ENCODE assay signal across 13 cellular contexts in the genomic region with DNA sequence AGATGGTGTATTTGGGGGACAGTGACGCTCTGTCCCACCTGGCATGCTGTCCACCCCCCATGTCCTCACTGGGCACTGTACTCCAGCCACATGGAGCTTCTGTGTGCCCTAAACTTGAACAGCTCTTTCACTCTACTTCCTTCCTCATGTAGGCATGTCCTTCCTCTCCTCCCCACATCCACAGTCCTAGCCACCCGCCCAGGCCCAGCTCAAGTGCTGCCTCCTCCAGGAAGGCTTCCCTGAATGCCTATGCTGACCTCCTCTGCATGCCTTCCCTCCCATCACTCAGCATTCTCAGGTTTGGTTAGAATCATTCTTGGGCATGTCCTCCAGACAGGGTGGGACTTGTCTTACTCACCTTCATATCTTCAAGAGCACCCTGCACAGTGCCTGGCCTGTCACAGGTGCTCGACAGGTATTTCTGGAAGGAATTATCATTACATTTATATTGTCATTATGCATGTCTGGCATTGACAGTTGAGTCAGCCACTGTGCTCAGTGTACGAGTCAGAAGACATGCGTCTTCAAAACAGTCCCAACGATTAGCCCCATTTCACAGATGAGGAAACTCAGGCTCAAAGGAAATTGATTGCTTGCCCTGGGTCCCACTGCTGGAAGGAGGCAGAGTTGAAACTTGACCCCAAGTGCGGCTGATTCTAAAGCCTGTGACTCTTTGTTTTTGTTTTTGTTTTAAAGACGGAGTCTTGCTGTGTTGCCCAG. TPM values are rescaled to one million over a fixed set of nuclear protein-coding genes. Genes with fewer than 3 reads are reported as not detected.
A peak's percentile ranks its signal among the peaks of the same experiment; 100 is the strongest.
DNase-seq lines count a peak whose midpoint lies in the region; ATAC-seq, FAIRE-seq and TF ChIP-seq lines count a peak whose summit lies in the region.
"Had no signal": no experiment of that assay in that cellular context is flagged by ENCODE, and none has a peak within 500 bp of the region (broad histone marks: within the 10 kb centered on the region; RNA-seq: fewer than 3 reads in every experiment).

No MANE protein-coding gene starts in this region.

- DNase-seq in cardiac muscle cell (ENCODE audit: low read depth in 1 of 2, low spot score in 1 of 2) (no peak), left cardiac atrium (no peak), K562 (ENCODE audit: extremely low read depth in 1 of 4, low spot score in 3 of 4) (no peak), kidney tubule cell (ENCODE audit: low spot score) (peak; percentile 70), type B pancreatic cell (ENCODE audit: extremely low spot score, unreplicated experiment) (no peak), inferior parietal cortex (ENCODE audit: extremely low spot score) (no peak), NCI-H2171 (lab: John Stamatoyannopoulos, UW) (no peak)
- DNase-seq: BE2C; NCI-H1105 treated with DMSO at 0.1 percent for 48 hours; stimulated activated CD4-positive, alpha-beta T cell treated with anti-CD3 and anti-CD28 coated beads, Interleukin-2, amount 100 ng/mL, for 24 hours had no signal

- 52% methylated on average over 8 of the region's 8 CpGs for WGBS in K562 (ENCODE audit: insufficient coverage, low coverage, missing lambda C conversion rate)

- intact Hi-C loops in left cardiac atrium (cut with DNase I) (no loop called here), K562 (cut with micrococcal nuclease) (no loop called here)

- H3K4me3 Mint-ChIP-seq in type B pancreatic cell: peak overlapping the region; percentile 73

- H3K9ac ChIP-seq in K562 (ENCODE audit: insufficient read depth in 1 of 2, low read depth in 2 of 2, low read length in 2 of 2): no peak overlapping the region

- no TSS peak for BruUV-seq in K562 (replicated peaks; lab: Mats Ljungman, UMichigan)

- CTCF ChIA-PET in K562 (lab: Yijun Ruan, JAX; ENCODE audit: low intra/inter-chr PET ratio): no interaction called here

- H3K27me3 Mint-ChIP-seq in type B pancreatic cell: no peaks in the 10 kb centered on the region

- peaks cover 36% of the 10 kb centered on the region for H3K4me1 Mint-ChIP-seq in type B pancreatic cell (ENCODE audit: unreplicated experiment)

- peaks cover 3% of the 10 kb centered on the region for H3K36me3 Mint-ChIP-seq in type B pancreatic cell

- ATAC-seq in left cardiac atrium (no peak), K562 (no peak), HG02571 (IDR thresholded peaks at IDR 0.05; ENCODE audit: unreplicated experiment) (no peak)

- no peak overlapping the region for H3K4me3 ChIP-seq in cardiac muscle cell
- no peak overlapping the region for H3K4me3 ChIP-seq in K562
- H3K4me3 ChIP-seq: ascending aorta, lung had no signal

- H3K9me1 ChIP-seq in K562 (ENCODE audit: control insufficient read depth, insufficient read depth, low read length): no peaks in the 10 kb centered on the region

- no peaks in the 10 kb centered on the region for H3K27me3 ChIP-seq in cardiac muscle cell
- H3K27me3 ChIP-seq in K562 (ENCODE audit: control insufficient read depth in 2 of 2, insufficient read depth in 2 of 2, low read length in 2 of 2): no peaks in the 10 kb centered on the region
- H3K27me3 ChIP-seq: ascending aorta, BE2C had no signal

- TF ChIP-seq RAD21 in K562 (CRISPR knock-in tag; conservative IDR thresholded peaks at IDR 0.05 in 1 of 2, IDR thresholded peaks at IDR 0.05 in 1 of 2): no peak

- H3K4me1 ChIP-seq in cardiac muscle cell (ENCODE audit: low read depth) (peaks cover 36% of the 10 kb centered on the region), K562 (replicated peaks in 1 of 2; ENCODE audit: control insufficient read depth in 2 of 2, insufficient read depth in 2 of 2, low read length in 2 of 2) (peaks cover 9 to 23% of the 10 kb centered on the region in 2 experiments; a peak in 4 of 5 replicates)

- no peak for FAIRE-seq in K562 (lab: Jason Lieb, UNC)

- H3K27ac ChIP-seq in cardiac muscle cell (peak overlapping the region; percentile 69), K562 (ENCODE audit: extremely low read depth, low read depth, low read length) (no peak overlapping the region)
- H3K27ac ChIP-seq: ascending aorta had no signal

- TF ChIP-seq POLR2A in K562 (conservative IDR thresholded peaks at IDR 0.05): no peak

- POLR2A ChIA-PET in K562 (lab: Yijun Ruan, JAX): interaction anchor here (0.5 to 1.6 kb wide), 4 partner anchors 8 to 287 kb away, joined by 3 to 6 read pairs (median 3); no protein-coding TSS in a partner anchor

- H3K9me3 Mint-ChIP-seq in type B pancreatic cell: peaks cover 4% of the 10 kb centered on the region

- H3K36me3 ChIP-seq in cardiac muscle cell (no peaks in the 10 kb centered on the region), K562 (ENCODE audit: control insufficient read depth, insufficient read depth, low read length) (no peaks in the 10 kb centered on the region)
- H3K36me3 ChIP-seq: ascending aorta, BE2C had no signal

- no peak overlapping the region for H3K4me2 ChIP-seq in K562 (ENCODE audit: insufficient read depth, low read length)

- H4K20me1 ChIP-seq in K562 (replicated peaks; ENCODE audit: control insufficient read depth, insufficient read depth, low read length): no peaks in the 10 kb centered on the region

- no peak for TF ChIP-seq CTCF in cardiac muscle cell (IDR thresholded peaks at IDR 0.05; ENCODE audit: low read depth, low read length)
- TF ChIP-seq CTCF in K562 (IDR thresholded peaks at IDR 0.05 in 2 of 3, conservative IDR thresholded peaks at IDR 0.05 in 1 of 3; ENCODE audit: insufficient read depth in 2 of 3, low read depth in 1 of 3, low read length in 3 of 3): no peak
- TF ChIP-seq CTCF in type B pancreatic cell (conservative IDR thresholded peaks at IDR 0.05): no peak

- in situ Hi-C loops in K562 (cut with MboI): no loop called here

- H3K9me3 ChIP-seq in cardiac muscle cell (ENCODE audit: low read depth) (no peaks in the 10 kb centered on the region), K562 (replicated peaks; ENCODE audit: control insufficient read depth, insufficient read depth, low read depth, low read length) (no peaks in the 10 kb centered on the region)
- H3K9me3 ChIP-seq: ascending aorta, BE2C had no signal

- peak overlapping the region; percentile 98 for H3K27ac Mint-ChIP-seq in type B pancreatic cell

- TF ChIP-seq EP300 in K562 (IDR thresholded peaks at IDR 0.05; ENCODE audit: low read length): no peak

- no peak overlapping the region for H2AFZ ChIP-seq in K562 (ENCODE audit: low read depth, low read length)

- no peaks in the 10 kb centered on the region for H3K79me2 ChIP-seq in K562 (ENCODE audit: control insufficient read depth, insufficient read depth, low read length)

TF ChIP-seq in K562, 482 proteins besides CTCF, POLR2A, EP300 and RAD21 (continues in another document):
- TF ChIP-seq CBX1 (IDR thresholded peaks at IDR 0.05; ENCODE audit: low read depth) (0 out of 2 replicates have a peak, but pooled peaks have one; percentile 9), SMARCA5 (IDR thresholded peaks at IDR 0.05) (peak; percentile 15; the same call in 1 of the 2 replicates), KDM1A (IDR thresholded peaks at IDR 0.05) (peak in 1 of 2 experiments; percentile 32; a peak in 1 of 4 replicates), RCOR1 (IDR thresholded peaks at IDR 0.05; ENCODE audit: borderline replicate concordance in 1 of 2, low read depth in 2 of 2, low read length in 2 of 2) (no peak), GATA2 (CRISPR knock-in tag; IDR thresholded peaks at IDR 0.05) (no peak), STAG1 (CRISPR knock-in tag; IDR thresholded peaks at IDR 0.05; ENCODE audit: borderline replicate concordance) (no peak), NFE2L1 (tag; IDR thresholded peaks at IDR 0.05; ENCODE audit: borderline replicate concordance, low read depth) (no peak), ELF1 (tag; IDR thresholded peaks at IDR 0.05) (no peak), MAFF (IDR thresholded peaks at IDR 0.05; ENCODE audit: low read length) (no peak), PHF20 (IDR thresholded peaks at IDR 0.05; ENCODE audit: partially characterized antibody) (no peak), RBM25 (IDR thresholded peaks at IDR 0.05; ENCODE audit: low read depth, low read length, severe bottlenecking) (peak; percentile 42)
- TF ChIP-seq, protein P1, sequence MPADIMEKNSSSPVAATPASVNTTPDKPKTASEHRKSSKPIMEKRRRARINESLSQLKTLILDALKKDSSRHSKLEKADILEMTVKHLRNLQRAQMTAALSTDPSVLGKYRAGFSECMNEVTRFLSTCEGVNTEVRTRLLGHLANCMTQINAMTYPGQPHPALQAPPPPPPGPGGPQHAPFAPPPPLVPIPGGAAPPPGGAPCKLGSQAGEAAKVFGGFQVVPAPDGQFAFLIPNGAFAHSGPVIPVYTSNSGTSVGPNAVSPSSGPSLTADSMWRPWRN (IDR thresholded peaks at IDR 0.05; ENCODE audit: low read depth): no peak

RNA-seq across cellular contexts. Expression of a gene that starts 42.1 kb away (rescaled TPM):
- 17.1 and 35.4 TPM in 2 replicates for total RNA-seq in cardiac muscle cell
- polyA plus RNA-seq in cardiac muscle cell: 29.9 and 46.1 TPM in 2 replicates
- total RNA-seq in left cardiac atrium: 10 to 100 TPM; 57.9 to 63.2 TPM
- 10.4 and 18.1 TPM in 2 replicates for total RNA-seq in K562 (2011; cell fraction: chromatin; rRNA removed; ENCODE audit: low replicate concordance)
- 14.8 and 18.2 TPM in 2 replicates for total RNA-seq in K562 (2011; cell fraction: nucleolus; rRNA removed)
- 19.9 and 21.5 TPM in 2 replicates for total RNA-seq in K562 (2011; cell fraction: nucleoplasm; rRNA removed)
- total RNA-seq in K562 (2014; rRNA removed): 4.8 and 13.9 TPM in 2 replicates
- 12.4 and 13.2 TPM in 2 replicates for total RNA-seq in K562 (2014; rRNA removed; fragmentation: Illumina TruSeq; extraction: Trizol)
- total RNA-seq in K562 (2015; rRNA removed; fragmentation: Illumina TruSeq; extraction: Trizol): 13.2 TPM in 2 replicates
- 29.9 and 31.0 TPM in 2 replicates for total RNA-seq in K562 (2021)
- 10.5 and 10.8 TPM in 2 replicates for polyA plus RNA-seq in K562 (2011; rRNA removed)
- polyA plus RNA-seq in K562 (2011; cell fraction: cytosol; rRNA removed): 8.5 and 9.7 TPM in 2 replicates
- polyA plus RNA-seq in K562 (2011; cell fraction: nucleus; rRNA removed): 17.6 and 24.1 TPM in 2 replicates
- 16.9 and 24.9 TPM in 2 replicates for polyA plus RNA-seq in K562 (2012)
- 14.9 and 17.6 TPM in 2 replicates for polyA plus RNA-seq in K562 (2014; fragmentation: Illumina TruSeq; extraction: Trizol)
- polyA plus RNA-seq in K562 (2014; fragmentation: Nextera tagmentation; extraction: Ambion mirVana): 10 to 100 TPM; 44.9 to 63.7 TPM
- 10.9 and 11.8 TPM in 2 replicates for polyA plus RNA-seq in K562 (2014; rRNA removed)
- 19.1 and 19.5 TPM in 2 replicates for polyA minus RNA-seq in K562 (2011; rRNA and poly(A)+ RNA removed)
- polyA minus RNA-seq in K562 (2011; cell fraction: cytosol; rRNA and poly(A)+ RNA removed): 13.5 and 14.2 TPM in 2 replicates
- polyA minus RNA-seq in K562 (2011; cell fraction: nucleus; rRNA and poly(A)+ RNA removed): 22.5 and 23.9 TPM in 2 replicates
- 54.9 and 113 TPM in 2 replicates for total RNA-seq in type B pancreatic cell (ENCODE audit: low replicate concordance)
